Comparison of ENCODE assay signal across 8 cellular contexts in genomic region chr1:117605164-117605810, GRCh38. TPM values are rescaled to one million over a fixed set of nuclear protein-coding genes. Genes with fewer than 3 reads are reported as not detected.
DNase-seq lines count a peak whose midpoint lies in the region; ATAC-seq and TF ChIP-seq lines count a peak whose summit lies in the region.

No MANE protein-coding gene starts in this region.

- peaks cover 26% of the 10 kb centered on the region for H3K27me3 Mint-ChIP-seq in activated T-helper 1 cell treated with anti-CD3 and anti-CD28 coated beads, Interleukin-12 subunit alpha, Interleukin-12 subunit beta, Interleukin-2, Interleukin-4 antibody, amounts not matched to agents 30 ng/mL and 10 ng/mL and 1 ng/mL, durations not matched to agents 14 hours and 24 hours and 36 hours (ENCODE audit: insufficient read depth)

- peak overlapping the region; percentile 80 for H3K27ac Mint-ChIP-seq in activated T-helper 1 cell treated with anti-CD3 and anti-CD28 coated beads, Interleukin-12 subunit alpha, Interleukin-12 subunit beta, Interleukin-2, Interleukin-4 antibody, amounts not matched to agents 30 ng/mL and 10 ng/mL and 1 ng/mL, durations not matched to agents 14 hours and 24 hours and 36 hours

- TF ChIP-seq CTCF in retinal pigment epithelial cell (conservative IDR thresholded peaks at IDR 0.05; ENCODE audit: low read depth, low read length) = no peak

- peak; percentile 37 for DNase-seq in Ammon's horn (ENCODE audit: low spot score)
- no peak for DNase-seq in activated T-helper 1 cell treated with anti-CD3 and anti-CD28 coated beads, Interleukin-12 subunit alpha, Interleukin-12 subunit beta, Interleukin-2, Interleukin-4 antibody, amounts not matched to agents 30 ng/mL and 10 ng/mL and 1 ng/mL, durations not matched to agents 14 hours and 24 hours and 36 hours (ENCODE audit: low spot score)
- DNase-seq in left ventricle myocardium superior = peak; percentile 44
- DNase-seq in retinal pigment epithelial cell (ENCODE audit: low read depth) = no peak
- no peak for DNase-seq in OCI-M2 (lab: John Stamatoyannopoulos, UW; ENCODE audit: unreplicated experiment)
- no peak for DNase-seq in posterior vena cava (ENCODE audit: low spot score)

- H3K4me3 Mint-ChIP-seq in activated T-helper 1 cell treated with anti-CD3 and anti-CD28 coated beads, Interleukin-12 subunit alpha, Interleukin-12 subunit beta, Interleukin-2, Interleukin-4 antibody, amounts not matched to agents 30 ng/mL and 10 ng/mL and 1 ng/mL, durations not matched to agents 14 hours and 24 hours and 36 hours = peak overlapping the region; percentile 87

- ATAC-seq in GM19023 (IDR thresholded peaks at IDR 0.05; ENCODE audit: unreplicated experiment) = peak; percentile 32
- peak; percentile 12 for ATAC-seq in HG03139 (IDR thresholded peaks at IDR 0.05; ENCODE audit: unreplicated experiment)
- peak; percentile 7 for ATAC-seq in left ventricle myocardium superior

- intact Hi-C loops in activated T-helper 1 cell treated with anti-CD3 and anti-CD28 coated beads, Interleukin-12 subunit alpha, Interleukin-12 subunit beta, Interleukin-2, Interleukin-4 antibody, amounts not matched to agents 30 ng/mL and 10 ng/mL and 1 ng/mL, durations not matched to agents 14 hours and 24 hours and 36 hours (cut with micrococcal nuclease) = loop anchor here (1.0 to 10.0 kb wide), 7 partner anchors 13 to 840 kb away; partner anchors contain the start of genes GDAP2, MAN1A2 and WDR3
- intact Hi-C loops in left ventricle myocardium superior (cut with micrococcal nuclease) (loop anchor here (5.0 kb wide), 1 partner anchor 77 kb away; no protein-coding TSS in a partner anchor), posterior vena cava (cut with DNase I) (loop anchor here (5.0 to 10.0 kb wide), 3 partner anchors 70 to 1590 kb away; no protein-coding TSS in a partner anchor)

- H3K4me3 ChIP-seq in retinal pigment epithelial cell (ENCODE audit: low read length) = peak overlapping the region; percentile 86

- peaks cover 19% of the 10 kb centered on the region for H3K36me3 Mint-ChIP-seq in activated T-helper 1 cell treated with anti-CD3 and anti-CD28 coated beads, Interleukin-12 subunit alpha, Interleukin-12 subunit beta, Interleukin-2, Interleukin-4 antibody, amounts not matched to agents 30 ng/mL and 10 ng/mL and 1 ng/mL, durations not matched to agents 14 hours and 24 hours and 36 hours (ENCODE audit: low read depth)

- no peaks in the 10 kb centered on the region for H3K9me3 Mint-ChIP-seq in activated T-helper 1 cell treated with anti-CD3 and anti-CD28 coated beads, Interleukin-12 subunit alpha, Interleukin-12 subunit beta, Interleukin-2, Interleukin-4 antibody, amounts not matched to agents 30 ng/mL and 10 ng/mL and 1 ng/mL, durations not matched to agents 14 hours and 24 hours and 36 hours

- H3K4me1 Mint-ChIP-seq in activated T-helper 1 cell treated with anti-CD3 and anti-CD28 coated beads, Interleukin-12 subunit alpha, Interleukin-12 subunit beta, Interleukin-2, Interleukin-4 antibody, amounts not matched to agents 30 ng/mL and 10 ng/mL and 1 ng/mL, durations not matched to agents 14 hours and 24 hours and 36 hours (ENCODE audit: low read depth) = peaks cover 49% of the 10 kb centered on the region

RNA-seq across cellular contexts. Expression of gene TENT5C, which starts 0.6 kb away (rescaled TPM):
- 4.9 and 5.2 TPM in 2 replicates for total RNA-seq in activated T-helper 1 cell treated with anti-CD3 and anti-CD28 coated beads, Interleukin-12 subunit alpha, Interleukin-12 subunit beta, Interleukin-2, Interleukin-4 antibody, amounts not matched to agents 30 ng/mL and 10 ng/mL and 1 ng/mL, durations not matched to agents 14 hours and 24 hours and 36 hours
- total RNA-seq in left ventricle myocardium superior (16.7 TPM), posterior vena cava (10 to 100 TPM in 1 of 2 donors, 1 to 10 TPM in 1; 3.6 to 12.4 TPM)

Comparison
In these comparisons a context has a peak if more than half of its experiments do, and no peak if none do; other contexts are left out.
1. DNase-seq: peak in Ammon's horn (single experiment) and left ventricle myocardium superior (single experiment); none in activated T-helper 1 cell treated with anti-CD3 and anti-CD28 coated beads, Interleukin-12 subunit alpha, Interleukin-12 subunit beta, Interleukin-2, Interleukin-4 antibody, amounts not matched to agents 30 ng/mL and 10 ng/mL and 1 ng/mL, durations not matched to agents 14 hours and 24 hours and 36 hours (single experiment), retinal pigment epithelial cell (single experiment), OCI-M2 (single experiment) and posterior vena cava (single experiment).
2. Peak in every context shown above with its lines, with median percentiles within 50 percentile points of each other: ATAC-seq.